ENCODE assay signal across 8 cellular contexts in genomic region chr15:40357723-40358491, GRCh38. TPM values are rescaled to one million over a fixed set of nuclear protein-coding genes. Genes with fewer than 3 reads are reported as not detected.
DNase-seq lines count a peak whose midpoint lies in the region; ATAC-seq, FAIRE-seq and TF ChIP-seq lines count a peak whose summit lies in the region.

Gene DISP2 (plus strand): TSS chr15:40358219. CDS start chr15:40358322, 103 bp downstream.

- H3K4me3 ChIP-seq in AG04449 (ENCODE audit: low read depth, low read length) (peak within 1 kb of the TSS; percentile 61), kidney (ENCODE audit: low read length in 2 of 2) (peak within 1 kb of the TSS; percentile 55 to 61)

- H3K9ac ChIP-seq in kidney (ENCODE audit: low read length in 2 of 2), result peak within 1 kb of the TSS in 1 of 2 donors; percentile 12

- no peaks in the 10 kb centered on the region for H3K36me3 ChIP-seq in kidney (ENCODE audit: control insufficient read depth in 1 of 2, insufficient read depth in 2 of 2, low read length in 2 of 2)

- FAIRE-seq in kidney (lab: Jason Lieb, UNC), result no peak

- DNase-seq in AG04449 (ENCODE audit: low read depth, low spot score) (no peak), NCI-H510A treated with DMSO at 0.1 percent for 48 hours (lab: John Stamatoyannopoulos, UW) (peak; percentile 69), cerebellar cortex (ENCODE audit: low spot score) (peak; percentile 90), kidney (peak; percentile 95)
- DNase-seq in activated CD4-positive, alpha-beta T cell treated with anti-CD3 and anti-CD28 coated beads for 24 hours (ENCODE audit: low read depth in 2 of 2), result peak; percentile 79 to 81
- DNase-seq in stimulated activated CD4-positive, alpha-beta T cell treated with anti-CD3 and anti-CD28 coated beads, Interleukin-15, amount 100 ng/mL, for 1 hour (ENCODE audit: low read depth in 1 of 2, low spot score in 1 of 2), result peak; percentile 87

- TF ChIP-seq CTCF in AG04449 (IDR thresholded peaks at IDR 0.05; ENCODE audit: insufficient read depth, low read length, missing control alignments) (no peak), kidney (IDR thresholded peaks at IDR 0.05; ENCODE audit: borderline replicate concordance, extremely low read depth, insufficient read depth) (no peak)

- CTCF ChIA-PET in AG04449 (lab: Yijun Ruan, JAX), result interaction anchor here (1.0 to 8.3 kb wide), 6 partner anchors 11 to 83 kb away, joined by 3 to 166 read pairs (median 5); partner anchors contain the start of genes CCDC9B and INAFM2

- peaks cover 0 to 13% of the 10 kb centered on the region in 2 donors for H3K4me1 ChIP-seq in kidney (ENCODE audit: control insufficient read depth in 1 of 2, insufficient read depth in 1 of 2, low read depth in 1 of 2, low read length in 2 of 2)

- POLR2A ChIA-PET in AG04449 (lab: Yijun Ruan, JAX), result interaction anchor here (0.9 to 1.0 kb wide), 3 partner anchors 14 to 56 kb away, joined by 3 read pairs; no protein-coding TSS in a partner anchor

- intact Hi-C loops in kidney (cut with DNase I), result no loop called here

- no peak within 1 kb of the TSS for H3K27ac ChIP-seq in kidney (ENCODE audit: low read depth in 2 of 2, low read length in 2 of 2)

- no peaks in the 10 kb centered on the region for H3K9me3 ChIP-seq in kidney (ENCODE audit: control insufficient read depth in 1 of 2, low read length in 2 of 2)

- ATAC-seq in GM18907 (IDR thresholded peaks at IDR 0.05; ENCODE audit: unreplicated experiment), result peak; percentile 72
- ATAC-seq in HG03159 (IDR thresholded peaks at IDR 0.05; ENCODE audit: unreplicated experiment), result peak; percentile 79

RNA-seq across cellular contexts. Expression of gene DISP2, which starts in this region (rescaled TPM):
- total RNA-seq in kidney, result 0.69 TPM
- polyA plus RNA-seq in kidney (ENCODE audit: insufficient read depth, low read depth, low replicate concordance), result 0.04 TPM

Comparison
In these comparisons a context has a peak if more than half of its experiments do, and no peak if none do; other contexts are left out.
1. Peak in DNase-seq and H3K4me3 ChIP-seq in kidney; RNA of the gene not detected or under 1 TPM.